ENCODE assay signal across 24 cellular contexts in the genomic region with DNA sequence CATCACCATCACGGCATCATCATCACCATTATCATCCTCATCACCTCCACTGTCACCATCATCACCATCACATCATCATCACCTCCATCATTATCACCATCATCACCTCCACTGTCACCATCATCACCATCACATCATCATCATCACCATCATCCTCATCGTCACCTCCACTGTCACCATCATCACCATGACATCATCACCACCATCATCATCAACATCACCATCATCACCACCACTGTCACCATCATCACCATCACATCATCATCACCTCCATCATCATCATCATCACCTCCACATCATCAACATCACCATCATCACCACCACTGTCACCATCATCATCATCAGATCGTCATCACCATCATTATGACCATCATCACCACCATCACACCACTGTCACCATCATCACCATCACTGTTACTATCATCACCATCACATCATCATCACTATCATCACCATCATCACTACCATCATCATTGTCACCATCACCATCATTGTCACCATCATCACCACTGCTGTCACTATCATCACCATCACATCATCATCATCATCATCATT. TPM values are rescaled to one million over a fixed set of nuclear protein-coding genes. Genes with fewer than 3 reads are reported as not detected.
"Had no signal": no experiment of that assay in that cellular context is flagged by ENCODE, and none has a peak within 500 bp of the region (broad histone marks: within the 10 kb centered on the region; RNA-seq: fewer than 3 reads in every experiment).

No MANE protein-coding gene starts in this region.

- H3K36me3 ChIP-seq: pancreas, prostate gland had no signal

- H3K9me3 ChIP-seq: pancreas, prostate gland had no signal

- H3K4me1 ChIP-seq: pancreas, prostate gland had no signal

- H3K27ac ChIP-seq: pancreas, prostate gland had no signal

- H3K4me3 ChIP-seq: coronary artery, dorsolateral prefrontal cortex, pancreas, prostate gland, smooth muscle cell had no signal

- DNase-seq: activated B cell treated with CpG ODN at 0.5 μM for 24 hours; activated naive CD4-positive, alpha-beta T cell; activated T-cell treated with anti-CD3 and anti-CD28 coated beads for 4 hours; activated T-cell treated with anti-CD3 and anti-CD28 coated beads, Interleukin-2, amount 50 U/mL, for 72 hours; anterior cingulate cortex; dorsolateral prefrontal cortex; effector memory CD8-positive, alpha-beta T cell; foreskin fibroblast; hippocampal formation; naive B cell; pancreas; retina; stimulated activated CD4-positive, alpha-beta T cell treated with anti-CD3 and anti-CD28 coated beads, Interleukin-1b, Interleukin-23, amount 100 ng/mL, for 48 hours; stimulated activated CD4-positive, alpha-beta T cell treated with anti-CD3 and anti-CD28 coated beads, Interleukin-4, amount 100 ng/mL, for 4 hours; stimulated activated CD8-positive, alpha-beta memory T cell treated with anti-CD3 and anti-CD28 coated beads, Interleukin-4, amount 100 ng/mL, for 48 hours; stimulated activated naive B cell treated with anti-CD40 and anti-IgM and Interleukin-4, amounts not matched to agents 10 μg/mL and 1 μg/mL and 100 μg/mL, for 72 hours; T-helper 1 cell; trophoblast cell had no signal

- ATAC-seq: activated T-cell treated with anti-CD3 and anti-CD28 coated beads, Interleukin-2, amount 50 U/mL, for 72 hours; effector memory CD8-positive, alpha-beta T cell; esophagus mucosa; pancreas; stimulated activated naive B cell treated with anti-CD40 and anti-IgM and Interleukin-4, amounts not matched to agents 10 μg/mL and 1 μg/mL and 100 μg/mL, for 72 hours had no signal

- FAIRE-seq: keratinocyte, pancreas had no signal

- H3K27me3 ChIP-seq: dorsolateral prefrontal cortex, pancreas had no signal

- H3K4me2 ChIP-seq: smooth muscle cell had no signal

RNA-seq across cellular contexts. Expression of a gene that starts 32.8 kb away (rescaled TPM):
- polyA plus RNA-seq: keratinocyte, neural cell, smooth muscle cell had no signal
